Comparison of ENCODE assay signal across 20 cellular contexts in genomic region chr12:6393109-6393508, GRCh38. TPM values are rescaled to one million over a fixed set of nuclear protein-coding genes. Genes with fewer than 3 reads are reported as not detected.
"Had no signal": no experiment of that assay in that cellular context is flagged by ENCODE, and none has a peak within 500 bp of the region (broad histone marks: within the 10 kb centered on the region; RNA-seq: fewer than 3 reads in every experiment).

No MANE protein-coding gene starts in this region.

- H3K4me3 ChIP-seq: cardiac muscle cell, heart left ventricle, suprapubic skin, upper lobe of left lung had no signal

- H3K36me3 Mint-ChIP-seq: activated naive CD4-positive, alpha-beta T cell treated with anti-CD3 and anti-CD28 coated beads, Interleukin-2, amount 50 U/mL, for 72 hours; naive B cell had no signal

- H3K27me3 ChIP-seq: cardiac muscle cell, heart left ventricle, suprapubic skin, upper lobe of left lung had no signal

- H3K4me3 Mint-ChIP-seq: naive B cell; T-helper 2 cell treated with Interferon-gamma antibody and Interleukin-4, amounts not matched to agents 5 μg/mL and 100 μg/mL, for 36 hours had no signal

- DNase-seq: activated CD4-positive, alpha-beta T cell treated with anti-CD3 and anti-CD28 coated beads for 1 hour; activated CD4-positive, alpha-beta T cell treated with anti-CD3 and anti-CD28 coated beads, Interleukin-2, amount 50 U/mL, for 48 hours; activated T-cell treated with anti-CD3 and anti-CD28 coated beads, Interleukin-2, amount 50 U/mL, for 1 hour; effector CD8-positive, alpha-beta T cell; midbrain; naive B cell; retina; stimulated activated CD4-positive, alpha-beta T cell treated with anti-CD3 and anti-CD28 coated beads, Interleukin-4, amount 100 ng/mL, for 4 hours; stimulated activated CD8-positive, alpha-beta memory T cell treated with anti-CD3 and anti-CD28 coated beads, Interleukin-4, amount 100 ng/mL, for 48 hours; stimulated activated naive CD4-positive, alpha-beta T cell treated with Interleukin-2 at 50 U/mL for 16 hours; SW 1271 had no signal

- H3K9me3 Mint-ChIP-seq: activated naive CD4-positive, alpha-beta T cell treated with anti-CD3 and anti-CD28 coated beads, Interleukin-2, amount 50 U/mL, for 72 hours; naive B cell; T-helper 2 cell treated with Interferon-gamma antibody and Interleukin-4, amounts not matched to agents 5 μg/mL and 100 μg/mL, for 36 hours had no signal

- H3K27ac Mint-ChIP-seq: activated naive CD4-positive, alpha-beta T cell treated with anti-CD3 and anti-CD28 coated beads, Interleukin-2, amount 50 U/mL, for 72 hours; T-helper 2 cell treated with Interferon-gamma antibody and Interleukin-4, amounts not matched to agents 5 μg/mL and 100 μg/mL, for 36 hours had no signal

- H3K9me3 ChIP-seq: heart left ventricle, suprapubic skin, upper lobe of left lung had no signal

- H3K36me3 ChIP-seq: cardiac muscle cell had no signal

RNA-seq across cellular contexts. Expression of gene SCNN1A, which starts 17.7 kb away (rescaled TPM):
- total RNA-seq: frontal cortex, SK-MEL-5 had no signal

RNA-seq across cellular contexts. Expression of gene CD27, which starts 51.6 kb away (rescaled TPM):
- total RNA-seq: cardiac muscle cell, lung microvascular endothelial cell, SK-MEL-5 had no signal
